ENCODE assay signal across 9 cellular contexts in the genomic region with DNA sequence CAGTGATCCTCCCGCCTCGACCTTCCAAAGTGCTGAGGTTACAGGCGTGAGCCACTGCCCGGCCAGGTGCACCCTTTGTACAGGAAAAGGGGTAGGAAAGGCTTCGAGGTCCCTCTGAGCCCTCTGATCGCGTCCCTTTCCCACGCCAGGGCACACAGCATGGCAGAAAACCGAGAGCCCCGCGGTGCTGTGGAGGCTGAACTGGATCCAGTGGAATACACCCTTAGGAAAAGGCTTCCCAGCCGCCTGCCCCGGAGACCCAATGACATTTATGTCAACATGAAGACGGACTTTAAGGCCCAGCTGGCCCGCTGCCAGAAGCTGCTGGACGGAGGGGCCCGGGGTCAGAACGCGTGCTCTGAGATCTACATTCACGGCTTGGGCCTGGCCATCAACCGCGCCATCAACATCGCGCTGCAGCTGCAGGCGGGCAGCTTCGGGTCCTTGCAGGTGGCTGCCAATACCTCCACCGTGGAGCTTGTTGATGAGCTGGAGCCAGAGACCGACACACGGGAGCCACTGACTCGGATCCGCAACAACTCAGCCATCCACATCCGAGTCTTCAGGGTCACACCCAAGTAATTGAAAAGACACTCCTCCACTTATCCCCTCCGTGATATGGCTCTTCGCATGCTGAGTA. TPM values are rescaled to one million over a fixed set of nuclear protein-coding genes. Genes with fewer than 3 reads are reported as not detected.
A peak's percentile ranks its signal among the peaks of the same experiment; 100 is the strongest.
DNase-seq lines count a peak whose midpoint lies in the region; ATAC-seq and TF ChIP-seq lines count a peak whose summit lies in the region.
"Had no signal": no experiment of that assay in that cellular context is flagged by ENCODE, and none has a peak within 500 bp of the region (broad histone marks: within the 10 kb centered on the region; RNA-seq: fewer than 3 reads in every experiment).

No MANE protein-coding gene starts in this region.

- H3K4me1 ChIP-seq in adipocyte (ENCODE audit: control insufficient read depth, insufficient read depth, low read length) (peaks cover 10% of the 10 kb centered on the region), thoracic aorta (ENCODE audit: control insufficient read depth in 1 of 2, low read depth in 2 of 2) (peaks cover 13 to 27% of the 10 kb centered on the region in 2 donors)

- H3K4me3 Mint-ChIP-seq in T-helper 1 cell treated with Interleukin-12 subunit alpha and Interleukin-12 subunit beta and Interleukin-4 antibody, amounts not matched to agents 30 μg/mL and 1 μg/mL, for 36 hours = peak overlapping the region; percentile 92

- H3K27ac Mint-ChIP-seq in T-helper 1 cell treated with Interleukin-12 subunit alpha and Interleukin-12 subunit beta and Interleukin-4 antibody, amounts not matched to agents 30 μg/mL and 1 μg/mL, for 36 hours = peak overlapping the region; percentile 93

- peaks cover 5% of the 10 kb centered on the region for H3K27me3 Mint-ChIP-seq in T-helper 1 cell treated with Interleukin-12 subunit alpha and Interleukin-12 subunit beta and Interleukin-4 antibody, amounts not matched to agents 30 μg/mL and 1 μg/mL, for 36 hours (ENCODE audit: low read depth)

- peak overlapping the region; percentile 97 for H3K4me3 ChIP-seq in adipocyte (ENCODE audit: low read length)
- H3K4me3 ChIP-seq in kidney epithelial cell (ENCODE audit: low read depth, low read length) = peak overlapping the region; percentile 94
- H3K4me3 ChIP-seq in thoracic aorta = peak overlapping the region; percentile 97

- H3K9ac ChIP-seq in adipocyte (ENCODE audit: low read length) = peak overlapping the region; percentile 98

- peaks cover 7% of the 10 kb centered on the region for H3K4me1 Mint-ChIP-seq in T-helper 1 cell treated with Interleukin-12 subunit alpha and Interleukin-12 subunit beta and Interleukin-4 antibody, amounts not matched to agents 30 μg/mL and 1 μg/mL, for 36 hours (ENCODE audit: low read depth)

- no peaks in the 10 kb centered on the region for H3K9me3 Mint-ChIP-seq in T-helper 1 cell treated with Interleukin-12 subunit alpha and Interleukin-12 subunit beta and Interleukin-4 antibody, amounts not matched to agents 30 μg/mL and 1 μg/mL, for 36 hours

- DNase-seq in T-helper 1 cell = no peak
- no peak for DNase-seq in adipocyte (ENCODE audit: low read depth)
- DNase-seq in kidney epithelial cell (ENCODE audit: low read depth) = no peak
- DNase-seq in thoracic aorta (ENCODE audit: low spot score) = no peak
- no peak for DNase-seq in activated gamma-delta T cell treated with Interleukin-2 at 50 U/mL for 16 hours
- no peak for DNase-seq in NOMO-1 treated with dmso at 0.1 percent for 144 hours (lab: John Stamatoyannopoulos, UW; ENCODE audit: unreplicated experiment)
- DNase-seq: activated CD4-positive, CD25-positive, alpha-beta regulatory T cell treated with anti-CD3 and anti-CD28 coated beads, Interleukin-2, amount 50 U/mL, for 72 hours had no signal

- peaks cover 7% of the 10 kb centered on the region for H3K36me3 Mint-ChIP-seq in T-helper 1 cell treated with Interleukin-12 subunit alpha and Interleukin-12 subunit beta and Interleukin-4 antibody, amounts not matched to agents 30 μg/mL and 1 μg/mL, for 36 hours (ENCODE audit: low read depth)

- H3K27ac ChIP-seq in thoracic aorta = no peak overlapping the region

- TF ChIP-seq CTCF in kidney epithelial cell (IDR thresholded peaks at IDR 0.05; ENCODE audit: insufficient read depth, low read length, poor library complexity, severe bottlenecking) (no peak), thoracic aorta (IDR thresholded peaks at IDR 0.05) (no peak)

- H3K27me3 ChIP-seq in adipocyte (replicated peaks; ENCODE audit: control insufficient read depth, insufficient read depth, low read length) (no peaks in the 10 kb centered on the region), kidney epithelial cell (ENCODE audit: control insufficient read depth, insufficient read depth, low read length) (no peaks in the 10 kb centered on the region), thoracic aorta (replicated peaks; ENCODE audit: insufficient read depth) (no peaks in the 10 kb centered on the region)

- H3K36me3 ChIP-seq in adipocyte (ENCODE audit: control insufficient read depth, insufficient read depth, low read length, severe bottlenecking) (no peaks in the 10 kb centered on the region), kidney epithelial cell (ENCODE audit: control insufficient read depth, insufficient read depth, low read length) (no peaks in the 10 kb centered on the region), thoracic aorta (peaks cover 4% of the 10 kb centered on the region)

- no peaks in the 10 kb centered on the region for H3K9me3 ChIP-seq in adipocyte (ENCODE audit: control insufficient read depth, low read length)
- H3K9me3 ChIP-seq in thoracic aorta = no peaks in the 10 kb centered on the region

- ATAC-seq in thoracic aorta (ENCODE audit: insufficient number of reproducible peaks, low FRiP score, low read depth) = no peak
- ATAC-seq in GM18858 (IDR thresholded peaks at IDR 0.05; ENCODE audit: unreplicated experiment) = no peak

RNA-seq across cellular contexts. Expression of a gene that starts 0.9 kb away (rescaled TPM):
- total RNA-seq in kidney epithelial cell (46.1 and 52.8 TPM in 2 replicates), thoracic aorta (10 to 100 TPM; 19.6 to 21.0 TPM)

RNA-seq across cellular contexts. Expression of a gene that starts 12.7 kb away (rescaled TPM):
- 23.1 and 23.5 TPM in 2 replicates for total RNA-seq in kidney epithelial cell
- total RNA-seq in thoracic aorta = 10 to 100 TPM; 35.7 to 40.7 TPM

RNA-seq across cellular contexts. Expression of a gene that starts 13.5 kb away (rescaled TPM):
- not detected in 2 replicates for total RNA-seq in kidney epithelial cell
- total RNA-seq in thoracic aorta = not detected

RNA-seq across cellular contexts. Expression of a gene that starts 26.6 kb away (rescaled TPM):
- total RNA-seq in kidney epithelial cell = not detected in 2 replicates
- total RNA-seq in thoracic aorta = not detected

RNA-seq across cellular contexts. Expression of a gene that starts 33.3 kb away (rescaled TPM):
- total RNA-seq in kidney epithelial cell = 330 and 391 TPM in 2 replicates
- total RNA-seq in thoracic aorta = 100 to 1,000 TPM; 176 to 255 TPM
